ENCODE assay signal across 22 cellular contexts in genomic region chr4:39235701-39236100, GRCh38.
"Had no signal": no experiment of that assay in that cellular context is flagged by ENCODE, and none has a peak within 500 bp of the region (broad histone marks: within the 10 kb centered on the region; RNA-seq: fewer than 3 reads in every experiment).

No MANE protein-coding gene starts in this region.

- H3K27ac Mint-ChIP-seq: naive thymus-derived CD8-positive, alpha-beta T cell; nephron progenitor cell; stimulated activated naive B cell treated with anti-CD40 and anti-IgM and Interleukin-4, amounts not matched to agents 10 μg/mL and 1 μg/mL and 100 μg/mL, for 72 hours; stimulated activated naive CD8-positive, alpha-beta T cell treated with anti-CD3 and anti-CD28 coated beads, Interleukin-15, Interleukin-2, amounts not matched to agents 100 ng/mL and 50 ng/mL, for 24 hours had no signal

- H3K9me3 Mint-ChIP-seq: naive thymus-derived CD8-positive, alpha-beta T cell; nephron progenitor cell; stimulated activated naive B cell treated with anti-CD40 and anti-IgM and Interleukin-4, amounts not matched to agents 10 μg/mL and 1 μg/mL and 100 μg/mL, for 72 hours; stimulated activated naive CD8-positive, alpha-beta T cell treated with anti-CD3 and anti-CD28 coated beads, Interleukin-15, Interleukin-2, amounts not matched to agents 100 ng/mL and 50 ng/mL, for 24 hours had no signal

- H3K27ac ChIP-seq: coronary artery, esophagus squamous epithelium, lower lobe of right lung, prostate gland, right atrium auricular region, transverse colon, upper lobe of right lung, uterus had no signal

- H3K27me3 ChIP-seq: esophagus squamous epithelium, right atrium auricular region, transverse colon, upper lobe of right lung, uterus had no signal

- H3K27me3 Mint-ChIP-seq: naive thymus-derived CD8-positive, alpha-beta T cell; stimulated activated naive B cell treated with anti-CD40 and anti-IgM and Interleukin-4, amounts not matched to agents 10 μg/mL and 1 μg/mL and 100 μg/mL, for 72 hours; stimulated activated naive CD8-positive, alpha-beta T cell treated with anti-CD3 and anti-CD28 coated beads, Interleukin-15, Interleukin-2, amounts not matched to agents 100 ng/mL and 50 ng/mL, for 24 hours had no signal

- H3K36me3 ChIP-seq: prostate gland, uterus had no signal

- H3K9me3 ChIP-seq: esophagus squamous epithelium, lower lobe of right lung, prostate gland, right atrium auricular region, transverse colon, upper lobe of right lung, uterus had no signal

- H3K4me1 ChIP-seq: esophagus squamous epithelium, lower lobe of right lung, prostate gland, right atrium auricular region, transverse colon, upper lobe of right lung, uterus had no signal

- ATAC-seq: left ventricle myocardium superior; lower lobe of right lung; naive thymus-derived CD8-positive, alpha-beta T cell; sciatic nerve; stimulated activated naive B cell treated with anti-CD40 and anti-IgM and Interleukin-4, amounts not matched to agents 10 μg/mL and 1 μg/mL and 100 μg/mL, for 72 hours; upper lobe of right lung had no signal

- H3K4me1 Mint-ChIP-seq: naive thymus-derived CD8-positive, alpha-beta T cell; nephron progenitor cell; stimulated activated naive B cell treated with anti-CD40 and anti-IgM and Interleukin-4, amounts not matched to agents 10 μg/mL and 1 μg/mL and 100 μg/mL, for 72 hours had no signal

- H3K4me3 Mint-ChIP-seq: naive thymus-derived CD8-positive, alpha-beta T cell; nephron progenitor cell; stimulated activated naive B cell treated with anti-CD40 and anti-IgM and Interleukin-4, amounts not matched to agents 10 μg/mL and 1 μg/mL and 100 μg/mL, for 72 hours; stimulated activated naive CD8-positive, alpha-beta T cell treated with anti-CD3 and anti-CD28 coated beads, Interleukin-15, Interleukin-2, amounts not matched to agents 100 ng/mL and 50 ng/mL, for 24 hours had no signal

- H3K4me3 ChIP-seq: coronary artery, esophagus squamous epithelium, lower lobe of right lung, prostate gland, right atrium auricular region, transverse colon, upper lobe of right lung, uterus had no signal

- DNase-seq: dermis blood vessel endothelial cell; effector memory CD4-positive, alpha-beta T cell; erythroblast; esophagus squamous epithelium; foreskin melanocyte; hypothalamus; left ventricle myocardium superior; lower lobe of right lung; naive thymus-derived CD8-positive, alpha-beta T cell; nephron progenitor cell; nucleus accumbens; stimulated activated CD4-positive, alpha-beta T cell treated with anti-CD3 and anti-CD28 coated beads, Interleukin-15, amount 100 ng/mL, for 24 hours; stimulated activated CD4-positive, alpha-beta T cell treated with anti-CD3 and anti-CD28 coated beads, Interleukin-2, amount 100 ng/mL, for 48 hours; stimulated activated naive B cell treated with anti-CD40 and anti-IgM and Interleukin-4, amounts not matched to agents 10 μg/mL and 1 μg/mL and 100 μg/mL, for 72 hours; transverse colon; upper lobe of right lung; uterus had no signal
